ENCODE assay signal across 12 cellular contexts in genomic region chr3:157347577-157348303, GRCh38.
A peak's percentile ranks its signal among the peaks of the same experiment; 100 is the strongest.
DNase-seq lines count a peak whose midpoint lies in the region; ATAC-seq, FAIRE-seq and TF ChIP-seq lines count a peak whose summit lies in the region.
"Had no signal": no experiment of that assay in that cellular context is flagged by ENCODE, and none has a peak within 500 bp of the region (broad histone marks: within the 10 kb centered on the region; RNA-seq: fewer than 3 reads in every experiment).

No MANE protein-coding gene starts in this region.

- 63% methylated on average over 12 of the region's 12 CpGs; no CpG with 5 or more reads in 1 of the 2 experiments for WGBS in H1 (ENCODE audit: extremely low coverage in 1 of 2, insufficient coverage in 1 of 2, insufficient read length in 1 of 2, insufficient replicate concordance in 2 of 2, low coverage in 1 of 2, low lambda C conversion rate in 2 of 2, missing lambda C conversion rate in 1 of 2), 2 experiments
- WGBS in tibial nerve, 2 donors = 85 to 90% methylated on average over 8 to 12 of the region's 12 CpGs

- H3K4me3 ChIP-seq in H1 (ENCODE audit: extremely low read depth in 1 of 4, insufficient read depth in 2 of 4, low read depth in 3 of 4, low read length in 4 of 4) (no peak overlapping the region), neural progenitor cell (no peak overlapping the region), tibial nerve (no peak overlapping the region)

- no peaks in the 10 kb centered on the region for H3K79me1 ChIP-seq in H1 (ENCODE audit: low read depth, low read length)

- no peak overlapping the region for H3K14ac ChIP-seq in H1 (ENCODE audit: insufficient read length)

- H3K79me2 ChIP-seq in H1 (ENCODE audit: control insufficient read depth in 1 of 2, insufficient read depth in 2 of 2, low read length in 2 of 2) = no peaks in the 10 kb centered on the region
- no peaks in the 10 kb centered on the region for H3K79me2 ChIP-seq in neural progenitor cell (ENCODE audit: low read depth)

- H2BK120ac ChIP-seq in H1 (replicated peaks; ENCODE audit: low read depth, low read length) = no peak overlapping the region

- 0 out of 2 replicates have a peak overlapping the region, but pooled peaks have one; percentile 50 for H2BK15ac ChIP-seq in H1 (ENCODE audit: low read length)

- H3K36me3 Mint-ChIP-seq in neural progenitor cell = peaks cover 21% of the 10 kb centered on the region

- peaks cover 53% of the 10 kb centered on the region for H3K9me3 Mint-ChIP-seq in neural progenitor cell

- H3K18ac ChIP-seq in H1 (ENCODE audit: extremely low read depth, low read length) = peak overlapping the region; percentile 83; the same call in 1 of the 2 replicates

- H3K4ac ChIP-seq in H1 (replicated peaks; ENCODE audit: insufficient read length, low read depth, low read length) = no peak overlapping the region

- H3K4me1 Mint-ChIP-seq in neural progenitor cell = no peaks in the 10 kb centered on the region

- peak overlapping the region; percentile 35; the same call in 1 of the 2 replicates for H4K8ac ChIP-seq in H1 (ENCODE audit: extremely low read depth, insufficient read depth, low read length)

- ATAC-seq in GM18861 (IDR thresholded peaks at IDR 0.05; ENCODE audit: unreplicated experiment) (no peak), HG03565 (IDR thresholded peaks at IDR 0.05; ENCODE audit: unreplicated experiment) (no peak)
- ATAC-seq: sciatic nerve had no signal

- H3K4me2 ChIP-seq in H1 (ENCODE audit: insufficient read depth in 1 of 2, low read depth in 2 of 2, low read length in 2 of 2) = no peak overlapping the region
- H3K4me2 ChIP-seq in neural progenitor cell = no peak overlapping the region

- H3K27ac Mint-ChIP-seq in neural progenitor cell = no peak overlapping the region

- peak overlapping the region; percentile 64; the same call in 1 of the 2 replicates for H2BK5ac ChIP-seq in H1 (ENCODE audit: low read depth, low read length)

- no peak overlapping the region for H3K9ac ChIP-seq in H1 (replicated peaks in 1 of 4; ENCODE audit: extremely low read depth in 1 of 4, low read depth in 3 of 4, low read length in 3 of 4)
- no peak overlapping the region for H3K9ac ChIP-seq in neural progenitor cell

- no peaks in the 10 kb centered on the region for H3K9me3 ChIP-seq in H1 (ENCODE audit: insufficient read depth in 2 of 2, low read depth in 1 of 2, low read length in 1 of 2)
- no peaks in the 10 kb centered on the region for H3K9me3 ChIP-seq in neural progenitor cell (ENCODE audit: low read depth)
- H3K9me3 ChIP-seq in tibial nerve = peaks cover 0 to 4% (median 0%) of the 10 kb centered on the region in 4 donors

- H2AK5ac ChIP-seq in H1 (ENCODE audit: low read depth, low read length) = no peak overlapping the region

- H3K27me3 Mint-ChIP-seq in neural progenitor cell (ENCODE audit: insufficient read depth, low read depth) = peaks cover 4% of the 10 kb centered on the region

- peak; percentile 70 to 81 for TF ChIP-seq RAD21 in H1 (IDR thresholded peaks at IDR 0.05 in 1 of 2, conservative IDR thresholded peaks at IDR 0.05 in 1 of 2; ENCODE audit: low read depth in 2 of 2, low read length in 2 of 2)

- H2AFZ ChIP-seq in H1 (ENCODE audit: low read length) (peak overlapping the region; percentile 98), neural progenitor cell (replicated peaks) (no peak overlapping the region)

- no peaks in the 10 kb centered on the region for H3F3A ChIP-seq in neural progenitor cell (ENCODE audit: low read depth)

- H4K20me1 ChIP-seq in H1 (replicated peaks in 1 of 2; ENCODE audit: control insufficient read depth in 1 of 2, insufficient read depth in 2 of 2, low read length in 2 of 2) (no peaks in the 10 kb centered on the region), neural progenitor cell (ENCODE audit: low read depth) (no peaks in the 10 kb centered on the region)

- peak overlapping the region; percentile 40; the same call in 1 of the 2 replicates for H2BK20ac ChIP-seq in H1 (ENCODE audit: low read length)

- H4K5ac ChIP-seq in H1 (ENCODE audit: insufficient read length, low read depth, low read length) = no peak overlapping the region

- H4K91ac ChIP-seq in H1 (replicated peaks; ENCODE audit: insufficient read length, low read length) = peak overlapping the region; percentile 58

- DNase-seq in GM10248 (ENCODE audit: extremely low spot score) = no peak
- peak; percentile 15 for DNase-seq in NCI-H226
- DNase-seq in H1 (ENCODE audit: low read depth in 1 of 2, low spot score in 2 of 2) = peak; percentile 43 to 95
- peak; percentile 47 for DNase-seq in neural progenitor cell (ENCODE audit: low spot score)
- DNase-seq in substantia nigra (lab: John Stamatoyannopoulos, UW) = no peak
- DNase-seq in tibial nerve (ENCODE audit: low spot score in 2 of 2) = no peak
- DNase-seq: central memory CD4-positive, alpha-beta T cell; mesenchymal stem cell had no signal

- H3K27ac ChIP-seq in H1 (ENCODE audit: low read depth, low read length) (no peak overlapping the region), neural progenitor cell (no peak overlapping the region), substantia nigra (ENCODE audit: low read depth, low read length, poor library complexity, severe bottlenecking) (no peak overlapping the region), tibial nerve (no peak overlapping the region)

- TF ChIP-seq EP300 in H1 (IDR thresholded peaks at IDR 0.05; ENCODE audit: borderline replicate concordance in 1 of 2, low read depth in 2 of 2, low read length in 2 of 2) = no peak
- no peak for TF ChIP-seq EP300 in tibial nerve (IDR thresholded peaks at IDR 0.05)

- H3K36me3 ChIP-seq in H1 (ENCODE audit: control insufficient read depth in 2 of 4, insufficient read depth in 4 of 4, low read length in 3 of 4) = no peaks in the 10 kb centered on the region
- no peaks in the 10 kb centered on the region for H3K36me3 ChIP-seq in neural progenitor cell
- H3K36me3 ChIP-seq in tibial nerve = no peaks in the 10 kb centered on the region

- POLR2A ChIA-PET in GM10248 (lab: Yijun Ruan, JAX) (no interaction called here), H1 (lab: Charles Lee; ENCODE audit: partially characterized antibody) (interaction anchor here (0.9 to 1.4 kb wide), 3 partner anchors 12 to 187 kb away, joined by 3 to 5 read pairs (median 4); no protein-coding TSS in a partner anchor)

- no peaks in the 10 kb centered on the region; a peak in 1 of 7 replicates for H3K4me1 ChIP-seq in H1 (replicated peaks in 1 of 4; ENCODE audit: control insufficient read depth in 3 of 4, insufficient read depth in 4 of 4, low read length in 3 of 4)
- no peaks in the 10 kb centered on the region for H3K4me1 ChIP-seq in neural progenitor cell
- no peaks in the 10 kb centered on the region for H3K4me1 ChIP-seq in tibial nerve

- no peak overlapping the region for H3K4me3 Mint-ChIP-seq in neural progenitor cell

- peak overlapping the region; percentile 31; the same call in 1 of the 2 replicates for H2BK12ac ChIP-seq in H1 (ENCODE audit: low read depth, low read length)

- TF ChIP-seq POLR2A in H1 (IDR thresholded peaks at IDR 0.05; ENCODE audit: control extremely low read depth in 1 of 2, low read depth in 2 of 2, low read length in 2 of 2) = no peak
- no peak for TF ChIP-seq POLR2A in tibial nerve (IDR thresholded peaks at IDR 0.05)

- CTCF ChIA-PET in GM10248 (lab: Yijun Ruan, JAX) (no interaction called here), H1 (lab: Charles Lee; ENCODE audit: partially characterized antibody) (interaction anchor here (0.6 to 3.5 kb wide), 39 partner anchors 9 to 341 kb away, joined by 3 to 24 read pairs (median 5); no protein-coding TSS in a partner anchor)

- peak; percentile 55 for FAIRE-seq in H1 (lab: Jason Lieb, UNC)
- FAIRE-seq: D721Med had no signal

- peak; percentile 2 for TF ChIP-seq CTCF in GM10248 (IDR thresholded peaks at IDR 0.05; ENCODE audit: control extremely low read depth, extremely low read depth, low read depth, missing control alignments)
- TF ChIP-seq CTCF in H1 (IDR thresholded peaks at IDR 0.05; ENCODE audit: control extremely low read depth in 1 of 3, insufficient read depth in 1 of 3, low read depth in 1 of 3, low read length in 3 of 3) = peak; percentile 88 to 99 (median 97)
- peak; percentile 63 for TF ChIP-seq CTCF in neural progenitor cell (IDR thresholded peaks at IDR 0.05)
- no peak for TF ChIP-seq CTCF in tibial nerve (IDR thresholded peaks at IDR 0.05)

- H3K23ac ChIP-seq in H1 (ENCODE audit: insufficient read length) = no peak overlapping the region

- no peaks in the 10 kb centered on the region for H3K27me3 ChIP-seq in H1 (replicated peaks in 1 of 4; ENCODE audit: control insufficient read depth in 3 of 4, extremely low read depth in 1 of 4, insufficient read depth in 3 of 4, low read length in 3 of 4)
- no peaks in the 10 kb centered on the region for H3K27me3 ChIP-seq in neural progenitor cell
- no peaks in the 10 kb centered on the region for H3K27me3 ChIP-seq in tibial nerve

- H3K23me2 ChIP-seq in H1 (ENCODE audit: low read depth, low read length) = no peaks in the 10 kb centered on the region

- H3K56ac ChIP-seq in H1 (replicated peaks; ENCODE audit: insufficient read length, low read depth, low read length) = no peak overlapping the region

TF ChIP-seq in H1, 55 proteins besides CTCF, POLR2A, EP300 and RAD21:
- TF ChIP-seq MAX (IDR thresholded peaks at IDR 0.05) (peak; percentile 56; the same call in 1 of the 2 replicates), YY1 (IDR thresholded peaks at IDR 0.05; ENCODE audit: low read depth, low read length) (peak; percentile 84), SAP30 (IDR thresholded peaks at IDR 0.05; ENCODE audit: insufficient read depth, insufficient replicate concordance, low read length) (no peak), CHD2 (IDR thresholded peaks at IDR 0.05; ENCODE audit: low read length) (no peak), TEAD4 (IDR thresholded peaks at IDR 0.05; ENCODE audit: low read depth, low read length) (0 out of 2 replicates have a peak, but pooled peaks have one; percentile 55), CREB1 (IDR thresholded peaks at IDR 0.05) (0 out of 2 replicates have a peak, but pooled peaks have one; percentile 51)

Comparison
In these comparisons a context has a peak if more than half of its experiments do, and no peak if none do; other contexts are left out.
1. DNase-seq: peak in NCI-H226 (single experiment), H1 (2 of 2) and neural progenitor cell (single experiment); none in GM10248 (single experiment), substantia nigra (0 of 49) and tibial nerve (0 of 2).
2. CTCF ChIP-seq: peak in GM10248 (single experiment), H1 (3 of 3) and neural progenitor cell (single experiment); none in tibial nerve (0 of 5).